ENCODE assay signal across 8 cellular contexts in the genomic region with DNA sequence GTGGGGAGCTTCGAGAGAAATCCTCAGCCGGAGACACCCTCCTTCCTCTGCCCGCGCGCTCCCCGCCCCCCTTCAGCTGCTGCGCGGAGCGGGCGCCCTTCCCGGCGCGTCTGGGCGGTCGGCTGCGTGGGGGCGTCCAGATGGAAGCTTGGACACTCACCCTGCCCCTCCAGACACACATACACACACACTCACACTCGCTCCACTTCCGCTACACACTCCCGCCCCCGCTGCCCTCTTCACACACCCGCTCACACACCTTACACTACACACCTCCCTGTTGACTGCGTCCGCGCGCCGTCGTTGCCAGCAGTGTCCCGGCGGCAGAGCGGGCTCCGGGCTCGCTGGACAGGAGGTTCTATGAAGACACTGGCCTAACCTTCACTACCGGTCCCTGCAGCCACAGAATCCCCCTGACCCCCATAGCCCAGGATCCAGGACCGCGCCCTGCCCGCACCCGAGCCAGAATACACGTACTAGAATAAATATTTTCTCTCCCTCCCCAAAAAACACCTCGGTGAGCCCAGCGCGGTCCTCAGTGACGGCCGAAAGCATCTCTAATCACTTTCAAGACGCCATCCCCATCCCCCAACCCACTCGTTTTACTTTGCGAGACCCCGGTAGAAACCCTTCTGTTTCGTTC. TPM values are rescaled to one million over a fixed set of nuclear protein-coding genes. Genes with fewer than 3 reads are reported as not detected.
DNase-seq lines count a peak whose midpoint lies in the region; ATAC-seq, FAIRE-seq and TF ChIP-seq lines count a peak whose summit lies in the region.

No MANE protein-coding gene starts in this region.

- CTCF ChIA-PET in GM12878 (lab: Yijun Ruan, JAX) = interaction anchor here (0.7 to 7.5 kb wide), 41 partner anchors 10 to 380 kb away, joined by 3 to 123 read pairs (median 5); no protein-coding TSS in a partner anchor

- H3K9me3 ChIP-seq in GM12878 (replicated peaks; ENCODE audit: control insufficient read depth, insufficient read depth, low read length) (no peaks in the 10 kb centered on the region; the same call in 2 of the 3 replicates), iPS-20b (ENCODE audit: insufficient read depth, low read depth, low read length) (no peaks in the 10 kb centered on the region)

- intact Hi-C loops in GM12878 (cut with micrococcal nuclease; ENCODE audit: unreplicated experiment) = loop anchor here (2.0 to 5.0 kb wide), 5 partner anchors 36 to 380 kb away; no protein-coding TSS in a partner anchor

- peak overlapping the region; percentile 79 for H2AFZ ChIP-seq in GM12878 (ENCODE audit: control insufficient read depth, low read depth, low read length)

- H3K4me1 ChIP-seq in GM12878 (ENCODE audit: control insufficient read depth, insufficient read depth, low read length) (peaks cover 18% of the 10 kb centered on the region), iPS-20b (ENCODE audit: insufficient read depth, low read length) (peaks cover 6% of the 10 kb centered on the region; the same call in 1 of the 2 replicates)

- no peaks in the 10 kb centered on the region; a peak in 1 of 4 replicates for H3K36me3 ChIP-seq in GM12878 (ENCODE audit: control insufficient read depth in 2 of 2, insufficient read depth in 2 of 2, low read length in 1 of 2)
- no peaks in the 10 kb centered on the region for H3K36me3 ChIP-seq in iPS-20b (ENCODE audit: insufficient read depth, low read depth, low read length)

- H4K20me1 ChIP-seq in GM12878 (ENCODE audit: control insufficient read depth, insufficient read depth) = no peaks in the 10 kb centered on the region

- peak overlapping the region; percentile 72 for H3K4me3 ChIP-seq in GM12878
- H3K4me3 ChIP-seq in iPS-20b (ENCODE audit: low read length) = peak overlapping the region; percentile 84

- in situ Hi-C loops in GM12878 (cut with MboI) = no loop called here

- 0 out of 4 replicates have a peak, but pooled peaks of 1 of the 2 experiments have one; percentile 2 for TF ChIP-seq EP300 in GM12878 (IDR thresholded peaks at IDR 0.05; ENCODE audit: borderline replicate concordance in 1 of 2, control insufficient read depth in 1 of 2, low read depth in 2 of 2, low read length in 2 of 2)

- BruUV-seq in GM12878 (replicated peaks; lab: Mats Ljungman, UMichigan) = TSS peak; percentile 97

- peak; percentile 37 for TF ChIP-seq POLR2A in GM15510 (IDR thresholded peaks at IDR 0.05; ENCODE audit: borderline replicate concordance, extremely low read depth, insufficient read length)
- peak; percentile 55; the same call in 1 of the 2 replicates for TF ChIP-seq POLR2A in GM12878 (IDR thresholded peaks at IDR 0.05; ENCODE audit: low read depth, low read length)

- DNase-seq in GM12878 (ENCODE audit: low read depth, low spot score) = no peak
- DNase-seq in stimulated activated CD4-positive, alpha-beta T cell treated with anti-CD3 and anti-CD28 coated beads, Interleukin-12 subunit alpha, Interleukin-12 subunit beta, amount 100 ng/mL, for 48 hours (ENCODE audit: low read depth in 2 of 3, low spot score in 1 of 3) = peak in 2 of 3 donors; percentile 59 to 61
- DNase-seq in middle frontal gyrus (ENCODE audit: extremely low spot score, low spot score) = no peak
- DNase-seq in NCI-H1436 treated with DMSO at 0.1 percent for 48 hours (lab: John Stamatoyannopoulos, UW) = no peak

- POLR2A ChIA-PET in GM12878 (lab: Charles Lee) = interaction anchor here (0.6 to 6.5 kb wide), 23 partner anchors 9 to 217 kb away, joined by 3 to 46 read pairs (median 4); a partner anchor contains a TSS

- ATAC-seq in HG02943 (IDR thresholded peaks at IDR 0.05; ENCODE audit: low read depth, unreplicated experiment) = peak; percentile 22
- ATAC-seq in SK-N-SH treated with all-trans-retinoic acid at 6 μM for 48 hours = peak; percentile 22
- peak; percentile 39 for ATAC-seq in GM12878

- H3K27me3 ChIP-seq in GM12878 (replicated peaks in 1 of 2; ENCODE audit: control insufficient read depth in 2 of 2, insufficient read depth in 2 of 2, low read length in 1 of 2) = peaks cover 1 to 8% of the 10 kb centered on the region in 2 experiments; a peak in 3 of 4 replicates
- H3K27me3 ChIP-seq in iPS-20b (ENCODE audit: insufficient read depth, low read length) = peaks cover 91% of the 10 kb centered on the region

- FAIRE-seq in GM12878 (lab: Jason Lieb, UNC) = no peak

- peak overlapping the region; percentile 100 for H3K4me2 ChIP-seq in GM12878 (ENCODE audit: control insufficient read depth, insufficient read depth)

- TF ChIP-seq RAD21 in GM12878 (IDR thresholded peaks at IDR 0.05; ENCODE audit: insufficient read depth, low read depth, low read length) = no peak

- WGBS in GM12878 (ENCODE audit: insufficient coverage, insufficient replicate concordance, low lambda C conversion rate, missing lambda C conversion rate) = 1% methylated on average over 47 of the region's 49 CpGs

- no peak for TF ChIP-seq CTCF in GM12878 (IDR thresholded peaks at IDR 0.05 in 2 of 3, conservative IDR thresholded peaks at IDR 0.05 in 1 of 3; ENCODE audit: control insufficient read depth in 2 of 3, extremely low read depth in 1 of 3, insufficient read depth in 1 of 3, low read depth in 3 of 3, low read length in 3 of 3)

- H3K9ac ChIP-seq in GM12878 (ENCODE audit: control insufficient read depth, insufficient read depth, low read length) (peak overlapping the region; percentile 73), iPS-20b (ENCODE audit: low read depth, low read length) (peak overlapping the region; percentile 75; the same call in 1 of the 2 replicates)

- RAD21 ChIA-PET in GM12878 (lab: Charles Lee; ENCODE audit: unreplicated experiment) = interaction anchor here (0.6 to 6.5 kb wide), 55 partner anchors 11 to 379 kb away, joined by 3 to 132 read pairs (median 5); a partner anchor contains a TSS

- SMC1A ChIA-PET in GM12878 (lab: Charles Lee; ENCODE audit: uncharacterized antibody, unreplicated experiment) = interaction anchor here (0.7 to 7.9 kb wide), 39 partner anchors 7 to 341 kb away, joined by 3 to 131 read pairs (median 5); a partner anchor contains a TSS

- H3K79me2 ChIP-seq in GM12878 (ENCODE audit: control insufficient read depth, insufficient read depth, low read length) = peaks cover 29% of the 10 kb centered on the region

- peak overlapping the region; percentile 72 for H3K27ac ChIP-seq in GM12878 (ENCODE audit: control insufficient read depth, insufficient read depth)
- H3K27ac ChIP-seq in iPS-20b (ENCODE audit: low read length) = no peak overlapping the region

TF ChIP-seq in SK-N-SH treated with all-trans-retinoic acid at 6 μM for 48 hours, 23 proteins besides CTCF, POLR2A, EP300 and RAD21 (continues in another document):
- TF ChIP-seq OSR1 (CRISPR knock-in tag; IDR thresholded peaks at IDR 0.05) = no peak

TF ChIP-seq in GM12878, 131 proteins besides CTCF, POLR2A, EP300 and RAD21 (continues in another document):
- TF ChIP-seq SRF (IDR thresholded peaks at IDR 0.05; ENCODE audit: low read depth in 2 of 2, low read length in 2 of 2) = no peak
- TF ChIP-seq RCOR1 (conservative IDR thresholded peaks at IDR 0.05; ENCODE audit: low read depth, low read length) = no peak
- TF ChIP-seq BACH1 (IDR thresholded peaks at IDR 0.05; ENCODE audit: borderline replicate concordance) = no peak

RNA-seq across cellular contexts. Expression of a gene that starts 1.1 kb away (rescaled TPM):
- 31.7 and 33.2 TPM in 2 replicates for total RNA-seq in GM12878 (2013; cell fraction: nucleolus; rRNA removed)
- 18.7 and 19.1 TPM in 2 replicates for total RNA-seq in GM12878 (2014; rRNA removed)
- 13.0 and 14.1 TPM in 2 replicates for total RNA-seq in GM12878 (2014; rRNA removed; fragmentation: Illumina TruSeq; extraction: Trizol)
- total RNA-seq in GM12878 (2021) = 24.8 and 28.2 TPM in 2 replicates
- polyA plus RNA-seq in GM12878 (2011; ENCODE audit: low read depth) = 12.2 TPM
- polyA plus RNA-seq in GM12878 (2011; rRNA removed) = 40.7 and 56.5 TPM in 2 replicates
- 37.2 and 51.3 TPM in 2 replicates for polyA plus RNA-seq in GM12878 (2011; cell fraction: cytosol; rRNA removed)
- polyA plus RNA-seq in GM12878 (2011; cell fraction: nucleus; rRNA removed) = 116 and 124 TPM in 2 replicates
- 17.3 and 34.3 TPM in 2 replicates for polyA plus RNA-seq in GM12878 (2012)
- polyA plus RNA-seq in GM12878 (2014; fragmentation: Illumina TruSeq; extraction: Trizol) = 20.0 and 21.9 TPM in 2 replicates
- polyA plus RNA-seq in GM12878 (2014; fragmentation: Nextera tagmentation; extraction: Ambion mirVana) = 10 to 100 TPM in 1 of 2 experiments, 1 to 10 TPM in 1; 8.3 to 14.0 TPM
- 18.2 and 20.1 TPM in 2 replicates for polyA plus RNA-seq in GM12878 (2014; rRNA removed)
- 10 to 100 TPM in 1 of 2 experiments, 1 to 10 TPM in 1; 8.9 to 10.8 TPM for polyA plus RNA-seq in GM12878 (2016; fragmentation: Nextera tagmentation; extraction: Ambion mirVana)
- polyA minus RNA-seq in GM12878 (2011; rRNA and poly(A)+ RNA removed) = 43.7 and 55.2 TPM in 2 replicates
- polyA minus RNA-seq in GM12878 (2011; cell fraction: cytosol; rRNA and poly(A)+ RNA removed) = 22.2 and 26.2 TPM in 2 replicates
- polyA minus RNA-seq in GM12878 (2011; cell fraction: nucleus; rRNA and poly(A)+ RNA removed) = 71.8 and 81.0 TPM in 2 replicates

RNA-seq across cellular contexts. Expression of a gene that starts 12.7 kb away (rescaled TPM):
- total RNA-seq in GM12878 (2013; cell fraction: nucleolus; rRNA removed) = 35.5 and 35.8 TPM in 2 replicates
- 31.4 and 33.0 TPM in 2 replicates for total RNA-seq in GM12878 (2014; rRNA removed)
- 17.4 and 17.5 TPM in 2 replicates for total RNA-seq in GM12878 (2014; rRNA removed; fragmentation: Illumina TruSeq; extraction: Trizol)
- 24.8 and 26.7 TPM in 2 replicates for total RNA-seq in GM12878 (2021)
- polyA plus RNA-seq in GM12878 (2011; ENCODE audit: low read depth) = 5.2 TPM
- 44.6 and 64.0 TPM in 2 replicates for polyA plus RNA-seq in GM12878 (2011; rRNA removed)
- polyA plus RNA-seq in GM12878 (2011; cell fraction: cytosol; rRNA removed) = 21.9 and 23.4 TPM in 2 replicates
- polyA plus RNA-seq in GM12878 (2011; cell fraction: nucleus; rRNA removed) = 30.1 and 30.3 TPM in 2 replicates
- polyA plus RNA-seq in GM12878 (2012) = 12.1 and 16.7 TPM in 2 replicates
- polyA plus RNA-seq in GM12878 (2014; fragmentation: Illumina TruSeq; extraction: Trizol) = 20.9 and 22.8 TPM in 2 replicates
- 1 to 10 TPM; 4.3 to 8.5 TPM for polyA plus RNA-seq in GM12878 (2014; fragmentation: Nextera tagmentation; extraction: Ambion mirVana)
- polyA plus RNA-seq in GM12878 (2014; rRNA removed) = 19.5 and 20.0 TPM in 2 replicates
- 1 to 10 TPM; 4.3 to 4.4 TPM for polyA plus RNA-seq in GM12878 (2016; fragmentation: Nextera tagmentation; extraction: Ambion mirVana)
- polyA minus RNA-seq in GM12878 (2011; rRNA and poly(A)+ RNA removed) = 30.6 and 31.3 TPM in 2 replicates
- polyA minus RNA-seq in GM12878 (2011; cell fraction: cytosol; rRNA and poly(A)+ RNA removed) = 20.1 and 22.1 TPM in 2 replicates
- 27.2 and 37.9 TPM in 2 replicates for polyA minus RNA-seq in GM12878 (2011; cell fraction: nucleus; rRNA and poly(A)+ RNA removed)

Comparison
In these comparisons a context has a peak if more than half of its experiments do, and no peak if none do; other contexts are left out.
1. DNase-seq: peak in stimulated activated CD4-positive, alpha-beta T cell treated with anti-CD3 and anti-CD28 coated beads, Interleukin-12 subunit alpha, Interleukin-12 subunit beta, amount 100 ng/mL, for 48 hours (2 of 3); none in GM12878 (single experiment), middle frontal gyrus (single experiment) and NCI-H1436 treated with DMSO at 0.1 percent for 48 hours (single experiment).
2. Peak in every context shown above with its lines, with median percentiles within 50 percentile points of each other: ATAC-seq.